13 cellular contexts compared by ENCODE assay signal in the genomic region with DNA sequence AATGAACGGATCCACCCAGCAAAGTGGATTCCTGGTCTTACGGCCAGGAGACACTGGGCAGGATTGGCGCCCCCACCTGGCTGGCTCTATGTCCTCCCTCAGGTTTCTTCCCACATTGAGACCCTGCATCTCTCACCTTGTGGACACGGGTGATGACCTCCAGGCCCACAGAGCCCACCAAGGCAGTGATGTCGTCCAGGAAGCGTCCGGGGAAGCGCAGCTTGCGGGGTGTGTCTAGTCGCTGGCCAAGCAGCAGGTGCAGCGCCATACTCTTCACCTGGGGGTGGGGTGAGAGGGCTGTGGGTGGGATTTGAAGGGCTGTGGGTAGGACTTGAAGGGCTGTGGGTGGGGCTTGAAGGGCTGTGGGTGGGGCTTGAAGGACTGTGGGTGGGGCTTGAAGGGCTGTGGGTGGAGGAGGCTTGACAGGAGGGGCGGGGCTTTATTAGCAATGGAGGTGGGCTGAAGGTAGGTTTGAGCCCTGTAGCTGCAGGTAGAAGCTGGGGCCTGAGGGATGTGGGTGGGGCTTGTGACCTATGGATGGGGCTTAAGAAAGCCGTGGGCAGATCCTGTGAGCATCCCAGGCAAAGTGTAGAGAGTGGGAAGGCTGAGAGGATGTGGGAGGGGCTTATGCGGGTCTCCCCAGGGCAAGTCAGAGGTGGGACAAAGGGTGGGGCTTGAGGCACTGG. TPM values are rescaled to one million over a fixed set of nuclear protein-coding genes. Genes with fewer than 3 reads are reported as not detected.
A peak's percentile ranks its signal among the peaks of the same experiment; 100 is the strongest.
DNase-seq lines count a peak whose midpoint lies in the region; ATAC-seq and TF ChIP-seq lines count a peak whose summit lies in the region.
"Had no signal": no experiment of that assay in that cellular context is flagged by ENCODE, and none has a peak within 500 bp of the region (broad histone marks: within the 10 kb centered on the region; RNA-seq: fewer than 3 reads in every experiment).

No MANE protein-coding gene starts in this region.

- POLR2A ChIA-PET in activated B cell treated with CpG ODN at 0.5 μM for 24 hours (lab: Charles Lee), result no interaction called here

- TF ChIP-seq POLR2A in transverse colon (IDR thresholded peaks at IDR 0.05), result no peak

- in situ Hi-C loops in transverse colon (cut with MboI; ENCODE audit: low pct_ligation_motif_present in 1 of 4, low pct_unique_long_range_greater_than_20kb in 1 of 4, low sequenced_read_pairs in 3 of 4), result no loop called here

- H3K27me3 ChIP-seq in lower lobe of right lung (ENCODE audit: low read depth), result no peaks in the 10 kb centered on the region
- no peaks in the 10 kb centered on the region for H3K27me3 ChIP-seq in transverse colon
- H3K27me3 ChIP-seq: breast epithelium had no signal

- H3K4me1 ChIP-seq in lower lobe of right lung (no peaks in the 10 kb centered on the region), transverse colon (no peaks in the 10 kb centered on the region)
- H3K4me1 ChIP-seq: breast epithelium had no signal

- H3K27ac ChIP-seq in lower lobe of right lung, result no peak overlapping the region
- no peak overlapping the region for H3K27ac ChIP-seq in transverse colon
- H3K27ac ChIP-seq: breast epithelium had no signal

- peak; percentile 37 for ATAC-seq in activated B cell treated with CpG ODN at 0.5 μM for 24 hours (ENCODE audit: low read depth)
- ATAC-seq in lower lobe of right lung, result peak; percentile 13 to 18
- no peak for ATAC-seq in GM21515 (IDR thresholded peaks at IDR 0.05; ENCODE audit: unreplicated experiment)
- no peak for ATAC-seq in GM18858 (IDR thresholded peaks at IDR 0.05; ENCODE audit: unreplicated experiment)
- ATAC-seq: sciatic nerve; stimulated activated memory B cell treated with anti-CD40 and anti-IgM and Interleukin-4, amounts not matched to agents 10 μg/mL and 1 μg/mL and 100 μg/mL, for 72 hours had no signal

- no peak overlapping the region for H3K4me3 ChIP-seq in lower lobe of right lung
- no peak overlapping the region for H3K4me3 ChIP-seq in transverse colon
- H3K4me3 ChIP-seq: breast epithelium had no signal

- TF ChIP-seq CTCF in HFFc6 (IDR thresholded peaks at IDR 0.05) (peak; percentile 55; the same call in 1 of the 2 replicates), activated B cell treated with CpG ODN at 0.5 μM for 24 hours (IDR thresholded peaks at IDR 0.05) (no peak), lower lobe of right lung (IDR thresholded peaks at IDR 0.05) (peak; percentile 13), transverse colon (IDR thresholded peaks at IDR 0.05) (no peak)

- H3K9me3 ChIP-seq in lower lobe of right lung (no peaks in the 10 kb centered on the region), transverse colon (no peaks in the 10 kb centered on the region)

- H3K36me3 Mint-ChIP-seq in HFFc6 (ENCODE audit: low read depth), result peaks cover 9% of the 10 kb centered on the region
- H3K36me3 Mint-ChIP-seq in activated B cell treated with CpG ODN at 0.5 μM for 24 hours (ENCODE audit: low read depth), result peaks cover 2% of the 10 kb centered on the region

- H3K27me3 Mint-ChIP-seq in HFFc6 (ENCODE audit: insufficient read depth) (peaks cover 5% of the 10 kb centered on the region), activated B cell treated with CpG ODN at 0.5 μM for 24 hours (no peaks in the 10 kb centered on the region)
- H3K27me3 Mint-ChIP-seq: stimulated activated memory B cell treated with anti-CD40 and anti-IgM and Interleukin-4, amounts not matched to agents 10 μg/mL and 1 μg/mL and 100 μg/mL, for 72 hours had no signal

- H3K9me3 Mint-ChIP-seq in HFFc6, result no peaks in the 10 kb centered on the region
- H3K9me3 Mint-ChIP-seq in activated B cell treated with CpG ODN at 0.5 μM for 24 hours, result no peaks in the 10 kb centered on the region

- H3K4me1 Mint-ChIP-seq in HFFc6 (ENCODE audit: low read depth) (no peaks in the 10 kb centered on the region), activated B cell treated with CpG ODN at 0.5 μM for 24 hours (no peaks in the 10 kb centered on the region)
- H3K4me1 Mint-ChIP-seq: stimulated activated memory B cell treated with anti-CD40 and anti-IgM and Interleukin-4, amounts not matched to agents 10 μg/mL and 1 μg/mL and 100 μg/mL, for 72 hours had no signal

- no peak for TF ChIP-seq EP300 in transverse colon (IDR thresholded peaks at IDR 0.05; ENCODE audit: low read depth)

- WGBS in transverse colon (ENCODE audit: low coverage in 1 of 2), 2 donors, result 87 to 91% methylated on average over 9 to 14 of the region's 14 CpGs

- DNase-seq in NCI-H146 (lab: John Stamatoyannopoulos, UW) (peak; percentile 25), NCI-H146 treated with DMSO at 0.1 percent for 48 hours (lab: John Stamatoyannopoulos, UW; ENCODE audit: unreplicated experiment) (no peak), HFFc6 (no peak), activated B cell treated with CpG ODN at 0.5 μM for 24 hours (no peak), lower lobe of right lung (no peak), transverse colon (no peak)
- DNase-seq: foreskin fibroblast, NCI-H1417 had no signal

- intact Hi-C loops in activated B cell treated with CpG ODN at 0.5 μM for 24 hours (cut with micrococcal nuclease), result no loop called here
- intact Hi-C loops in lower lobe of right lung (cut with DNase I), result no loop called here
- intact Hi-C loops in transverse colon (cut with DNase I; ENCODE audit: low total_unique reads), result no loop called here

- H3K36me3 ChIP-seq in lower lobe of right lung, result peaks cover 57% of the 10 kb centered on the region
- H3K36me3 ChIP-seq in transverse colon, result peaks cover 0 to 3% (median 0%) of the 10 kb centered on the region in 4 donors
- H3K36me3 ChIP-seq: breast epithelium had no signal

- CTCF ChIA-PET in activated B cell treated with CpG ODN at 0.5 μM for 24 hours (lab: Charles Lee), result no interaction called here

- no peak overlapping the region for H3K27ac Mint-ChIP-seq in HFFc6
- H3K27ac Mint-ChIP-seq in activated B cell treated with CpG ODN at 0.5 μM for 24 hours, result no peak overlapping the region
- H3K27ac Mint-ChIP-seq: stimulated activated memory B cell treated with anti-CD40 and anti-IgM and Interleukin-4, amounts not matched to agents 10 μg/mL and 1 μg/mL and 100 μg/mL, for 72 hours had no signal

- H3K4me3 Mint-ChIP-seq in HFFc6 (no peak overlapping the region), activated B cell treated with CpG ODN at 0.5 μM for 24 hours (no peak overlapping the region)
- H3K4me3 Mint-ChIP-seq: stimulated activated memory B cell treated with anti-CD40 and anti-IgM and Interleukin-4, amounts not matched to agents 10 μg/mL and 1 μg/mL and 100 μg/mL, for 72 hours had no signal

RNA-seq across cellular contexts. Expression of gene ANGPTL8, which starts 12.1 kb away (rescaled TPM):
- total RNA-seq in HFFc6 (2021; fragmentation: NEBNext Ultra II Directional; extraction: Animal tissue kit (Norgen Biotek cat#: 25700)), result not detected
- not detected in 2 replicates for total RNA-seq in activated B cell treated with CpG ODN at 0.5 μM for 24 hours
- not detected for total RNA-seq in lower lobe of right lung
- total RNA-seq in transverse colon, result not detected

RNA-seq across cellular contexts. Expression of gene KANK2, which starts 30.0 kb away (rescaled TPM):
- 100 to 1,000 TPM; 132 to 167 (median 156) TPM for total RNA-seq in HFFc6 (2021; fragmentation: NEBNext Ultra II Directional; extraction: Animal tissue kit (Norgen Biotek cat#: 25700))
- 2.3 and 3.3 TPM in 2 replicates for total RNA-seq in activated B cell treated with CpG ODN at 0.5 μM for 24 hours
- 191 TPM for total RNA-seq in lower lobe of right lung
- total RNA-seq in transverse colon, result 100 to 1,000 TPM; 145 to 339 (median 243) TPM

RNA-seq across cellular contexts. Expression of gene DOCK6, which starts 35.0 kb away (rescaled TPM):
- total RNA-seq in HFFc6 (2021; fragmentation: NEBNext Ultra II Directional; extraction: Animal tissue kit (Norgen Biotek cat#: 25700)), result 10 to 100 TPM; 20.7 to 32.2 (median 22.9) TPM
- total RNA-seq in activated B cell treated with CpG ODN at 0.5 μM for 24 hours (7.7 and 9.6 TPM in 2 replicates), lower lobe of right lung (106 TPM), transverse colon (100 to 1,000 TPM in 1 of 4 donors, 10 to 100 TPM in 3; 66.4 to 268 (median 78.4) TPM)

Comparison
In these comparisons a context has a peak if more than half of its experiments do, and no peak if none do; other contexts are left out.
1. CTCF ChIP-seq: peak in HFFc6 (single experiment) and lower lobe of right lung (single experiment); none in activated B cell treated with CpG ODN at 0.5 μM for 24 hours (single experiment) and transverse colon (0 of 5).
2. ATAC-seq: peak in activated B cell treated with CpG ODN at 0.5 μM for 24 hours (single experiment) and lower lobe of right lung (2 of 2); none in GM21515 (single experiment) and GM18858 (single experiment).
3. RNA of gene KANK2, which starts 30.0 kb away (total RNA-seq): 145 to 339 TPM in transverse colon, 191 TPM in lower lobe of right lung (single experiment) and 132 to 167 TPM in HFFc6; 2.3 to 3.3 TPM in activated B cell treated with CpG ODN at 0.5 μM for 24 hours; every median in the first group is over 10 times any median in the second.